ENCODE assay signal across 29 cellular contexts in the genomic region with DNA sequence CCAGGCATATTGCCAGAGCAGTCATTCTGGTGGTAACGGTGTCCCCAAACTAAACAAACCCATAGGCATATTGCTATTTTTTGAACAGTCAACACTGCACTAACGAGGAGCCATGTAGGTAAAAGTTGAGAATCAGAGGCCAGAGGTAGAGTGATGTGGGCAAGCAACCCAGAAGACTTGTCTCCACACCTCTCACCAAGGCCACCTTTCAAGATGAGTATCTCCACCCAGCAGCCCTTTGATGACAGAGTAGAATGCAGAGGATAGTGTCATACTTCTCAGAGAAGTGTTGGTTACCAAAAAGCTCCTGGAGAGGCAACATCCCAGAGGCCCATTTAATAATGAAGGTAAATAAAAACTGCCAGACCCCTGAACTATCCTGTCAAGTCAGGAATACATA.
"Had no signal": no experiment of that assay in that cellular context is flagged by ENCODE, and none has a peak within 500 bp of the region (broad histone marks: within the 10 kb centered on the region; RNA-seq: fewer than 3 reads in every experiment).

No MANE protein-coding gene starts in this region.

- H3K9me3 Mint-ChIP-seq: naive thymus-derived CD8-positive, alpha-beta T cell; neural crest cell had no signal

- H3K27me3 ChIP-seq: left lung, pancreas, stomach, testis, thyroid gland, transverse colon, upper lobe of right lung had no signal

- H3K27ac Mint-ChIP-seq: naive thymus-derived CD8-positive, alpha-beta T cell had no signal

- ATAC-seq: left colon; left lung; lower lobe of right lung; naive thymus-derived CD8-positive, alpha-beta T cell; pancreas; right cardiac atrium; sciatic nerve; upper lobe of right lung had no signal

- H3K4me3 ChIP-seq: left lung, lower lobe of right lung, pancreas, prostate gland, skin epidermis, stomach, testis, thyroid gland, transverse colon, upper lobe of right lung had no signal

- H3K4me1 ChIP-seq: left lung, lower lobe of right lung, pancreas, prostate gland, testis, transverse colon, upper lobe of right lung had no signal

- H3K36me3 Mint-ChIP-seq: naive thymus-derived CD8-positive, alpha-beta T cell had no signal

- H3K4me1 Mint-ChIP-seq: naive thymus-derived CD8-positive, alpha-beta T cell had no signal

- H3K4me3 Mint-ChIP-seq: naive thymus-derived CD8-positive, alpha-beta T cell; neural crest cell had no signal

- DNase-seq: hippocampal formation; kidney; left colon; left lung; lower lobe of right lung; mammary epithelial cell; mesenchymal stem cell; naive thymus-derived CD8-positive, alpha-beta T cell; nucleus accumbens; pancreas; posterior cingulate gyrus; retina; right cardiac atrium; stimulated activated CD4-positive, alpha-beta T cell treated with anti-CD3 and anti-CD28 coated beads, Interleukin-12 subunit alpha, Interleukin-12 subunit beta, amount 100 ng/mL, for 4 hours; stimulated activated CD4-positive, alpha-beta T cell treated with anti-CD3 and anti-CD28 coated beads, Interleukin-15, amount 100 ng/mL, for 24 hours; stimulated activated CD4-positive, alpha-beta T cell treated with anti-CD3 and anti-CD28 coated beads, Interleukin-2, amount 100 ng/mL, for 24 hours; stimulated activated CD4-positive, alpha-beta T cell treated with anti-CD3 and anti-CD28 coated beads, Interleukin-4, amount 100 ng/mL, for 1 hour; stimulated activated naive CD4-positive, alpha-beta T cell; stomach; testis; thyroid gland; transverse colon; upper lobe of right lung had no signal

- H3K36me3 ChIP-seq: pancreas, prostate gland, thyroid gland had no signal

- H3K27ac ChIP-seq: left lung, lower lobe of right lung, pancreas, prostate gland, skin epidermis, stomach, testis, thyroid gland, transverse colon, upper lobe of right lung had no signal

- FAIRE-seq: islet of Langerhans, kidney, pancreas, urothelium cell line had no signal

- H3K9me3 ChIP-seq: left lung, lower lobe of right lung, pancreas, prostate gland, stomach, testis, thyroid gland, transverse colon, upper lobe of right lung had no signal
